In genomic region chr6:157928428-157928827, GRCh38 we compare ENCODE assay signal across 21 cellular contexts. TPM values are rescaled to one million over a fixed set of nuclear protein-coding genes. Genes with fewer than 3 reads are reported as not detected.
A peak's percentile ranks its signal among the peaks of the same experiment; 100 is the strongest.
DNase-seq lines count a peak whose midpoint lies in the region; ATAC-seq and TF ChIP-seq lines count a peak whose summit lies in the region.
"Had no signal": no experiment of that assay in that cellular context is flagged by ENCODE, and none has a peak within 500 bp of the region (broad histone marks: within the 10 kb centered on the region; RNA-seq: fewer than 3 reads in every experiment).

No MANE protein-coding gene starts in this region.

- CTCF ChIA-PET in activated CD4-positive, alpha-beta memory T cell treated with anti-CD3 and anti-CD28 coated beads for 36 hours (lab: Charles Lee), result no interaction called here

- H3K4me1 Mint-ChIP-seq in endothelial cell (ENCODE audit: unreplicated experiment), result peaks cover 22% of the 10 kb centered on the region
- H3K4me1 Mint-ChIP-seq in stimulated activated naive B cell treated with anti-CD40 and anti-IgM and Interleukin-4, amounts not matched to agents 10 μg/mL and 1 μg/mL and 100 μg/mL, for 72 hours, result peaks cover 0 to 2% of the 10 kb centered on the region in 2 donors
- no peaks in the 10 kb centered on the region for H3K4me1 Mint-ChIP-seq in activated CD4-positive, alpha-beta memory T cell treated with anti-CD3 and anti-CD28 coated beads for 36 hours (ENCODE audit: low read depth)
- H3K4me1 Mint-ChIP-seq: brain had no signal

- H3K27me3 Mint-ChIP-seq in endothelial cell (ENCODE audit: unreplicated experiment), result peaks cover 1% of the 10 kb centered on the region
- H3K27me3 Mint-ChIP-seq in stimulated activated naive B cell treated with anti-CD40 and anti-IgM and Interleukin-4, amounts not matched to agents 10 μg/mL and 1 μg/mL and 100 μg/mL, for 72 hours, result no peaks in the 10 kb centered on the region
- no peaks in the 10 kb centered on the region for H3K27me3 Mint-ChIP-seq in activated CD4-positive, alpha-beta memory T cell treated with anti-CD3 and anti-CD28 coated beads for 36 hours
- H3K27me3 Mint-ChIP-seq: activated CD8-positive, alpha-beta T cell treated with anti-CD3 and anti-CD28 coated beads for 36 hours; brain; T-helper 17 cell had no signal

- peak; percentile 38 to 45 for ATAC-seq in stimulated activated naive B cell treated with anti-CD40 and anti-IgM and Interleukin-4, amounts not matched to agents 10 μg/mL and 1 μg/mL and 100 μg/mL, for 72 hours (replicated peaks)
- ATAC-seq: activated CD8-positive, alpha-beta T cell treated with anti-CD3 and anti-CD28 coated beads for 36 hours; Right ventricle myocardium inferior; stimulated activated naive CD8-positive, alpha-beta T cell treated with anti-CD3 and anti-CD28 coated beads, Interleukin-15, Interleukin-2, amounts not matched to agents 100 U/mL and 50 U/mL, for 24 hours; T-helper 17 cell had no signal

- no peak for TF ChIP-seq CTCF in endothelial cell (IDR thresholded peaks at IDR 0.05; ENCODE audit: unreplicated experiment)

- no peaks in the 10 kb centered on the region for H3K9me3 Mint-ChIP-seq in endothelial cell (ENCODE audit: unreplicated experiment)
- H3K9me3 Mint-ChIP-seq in stimulated activated naive B cell treated with anti-CD40 and anti-IgM and Interleukin-4, amounts not matched to agents 10 μg/mL and 1 μg/mL and 100 μg/mL, for 72 hours, result no peaks in the 10 kb centered on the region
- H3K9me3 Mint-ChIP-seq in activated CD4-positive, alpha-beta memory T cell treated with anti-CD3 and anti-CD28 coated beads for 36 hours, result no peaks in the 10 kb centered on the region
- H3K9me3 Mint-ChIP-seq: activated CD8-positive, alpha-beta T cell treated with anti-CD3 and anti-CD28 coated beads for 36 hours; activated T-helper 1 cell treated with anti-CD3 and anti-CD28 coated beads, Interleukin-12 subunit alpha, Interleukin-12 subunit beta, Interleukin-2, Interleukin-4 antibody, amounts not matched to agents 30 ng/mL and 10 ng/mL and 1 ng/mL, durations not matched to agents 14 hours and 24 hours and 36 hours; brain had no signal

- peak overlapping the region; percentile 88 for H3K27ac Mint-ChIP-seq in endothelial cell (ENCODE audit: unreplicated experiment)
- H3K27ac Mint-ChIP-seq in stimulated activated naive B cell treated with anti-CD40 and anti-IgM and Interleukin-4, amounts not matched to agents 10 μg/mL and 1 μg/mL and 100 μg/mL, for 72 hours, result no peak overlapping the region
- no peak overlapping the region for H3K27ac Mint-ChIP-seq in activated CD4-positive, alpha-beta memory T cell treated with anti-CD3 and anti-CD28 coated beads for 36 hours
- H3K27ac Mint-ChIP-seq: activated CD8-positive, alpha-beta T cell treated with anti-CD3 and anti-CD28 coated beads for 36 hours; activated T-helper 1 cell treated with anti-CD3 and anti-CD28 coated beads, Interleukin-12 subunit alpha, Interleukin-12 subunit beta, Interleukin-2, Interleukin-4 antibody, amounts not matched to agents 30 ng/mL and 10 ng/mL and 1 ng/mL, durations not matched to agents 14 hours and 24 hours and 36 hours; brain; T-helper 17 cell had no signal

- no peak overlapping the region for H3K4me3 Mint-ChIP-seq in endothelial cell (ENCODE audit: unreplicated experiment)
- H3K4me3 Mint-ChIP-seq in stimulated activated naive B cell treated with anti-CD40 and anti-IgM and Interleukin-4, amounts not matched to agents 10 μg/mL and 1 μg/mL and 100 μg/mL, for 72 hours, result no peak overlapping the region
- no peak overlapping the region for H3K4me3 Mint-ChIP-seq in activated CD4-positive, alpha-beta memory T cell treated with anti-CD3 and anti-CD28 coated beads for 36 hours
- H3K4me3 Mint-ChIP-seq: activated CD8-positive, alpha-beta T cell treated with anti-CD3 and anti-CD28 coated beads for 36 hours; activated T-helper 1 cell treated with anti-CD3 and anti-CD28 coated beads, Interleukin-12 subunit alpha, Interleukin-12 subunit beta, Interleukin-2, Interleukin-4 antibody, amounts not matched to agents 30 ng/mL and 10 ng/mL and 1 ng/mL, durations not matched to agents 14 hours and 24 hours and 36 hours; brain; T-helper 17 cell had no signal

- peaks cover 52% of the 10 kb centered on the region for H3K36me3 Mint-ChIP-seq in endothelial cell (ENCODE audit: low read depth, unreplicated experiment)
- H3K36me3 Mint-ChIP-seq in stimulated activated naive B cell treated with anti-CD40 and anti-IgM and Interleukin-4, amounts not matched to agents 10 μg/mL and 1 μg/mL and 100 μg/mL, for 72 hours, result peaks cover 35 to 60% of the 10 kb centered on the region in 2 donors
- H3K36me3 Mint-ChIP-seq in activated CD4-positive, alpha-beta memory T cell treated with anti-CD3 and anti-CD28 coated beads for 36 hours, result peaks cover 48% of the 10 kb centered on the region

- intact Hi-C loops in activated CD4-positive, alpha-beta memory T cell treated with anti-CD3 and anti-CD28 coated beads for 36 hours (cut with micrococcal nuclease), result no loop called here

- DNase-seq in CMK (ENCODE audit: low read depth) (peak; percentile 66), UCSD-AML1 (lab: John Stamatoyannopoulos, UW; ENCODE audit: unreplicated experiment) (peak; percentile 78), endothelial cell (ENCODE audit: low spot score) (no peak), ecto neural progenitor cell (ENCODE audit: low spot score) (no peak)
- no peak for DNase-seq in stimulated activated naive B cell treated with anti-CD40 and anti-IgM and Interleukin-4, amounts not matched to agents 10 μg/mL and 1 μg/mL and 100 μg/mL, for 72 hours
- no peak for DNase-seq in activated naive CD4-positive, alpha-beta T cell (lab: John Stamatoyannopoulos, UW)
- DNase-seq in activated CD4-positive, alpha-beta memory T cell treated with anti-CD3 and anti-CD28 coated beads for 36 hours, result no peak
- DNase-seq: activated CD8-positive, alpha-beta memory T cell treated with anti-CD3 and anti-CD28 coated beads, Interleukin-2, amount 50 U/mL, for 48 hours; activated CD8-positive, alpha-beta T cell treated with anti-CD3 and anti-CD28 coated beads for 36 hours; activated naive CD4-positive, alpha-beta T cell treated with anti-CD3 and anti-CD28 coated beads, Interleukin-2, amount 50 U/mL, for 16 hours; DMS79; NCI-H2029; NCI-H226; SK-N-SH; stimulated activated CD4-positive, alpha-beta T cell treated with anti-CD3 and anti-CD28 coated beads, Interleukin-1b, Interleukin-23, amount 100 ng/mL, for 48 hours; stimulated activated naive CD8-positive, alpha-beta T cell treated with anti-CD3 and anti-CD28 coated beads, Interleukin-15, Interleukin-2, amounts not matched to agents 100 U/mL and 50 U/mL, for 24 hours; T-helper 17 cell; uterus had no signal

- POLR2A ChIA-PET in activated CD4-positive, alpha-beta memory T cell treated with anti-CD3 and anti-CD28 coated beads for 36 hours (lab: Charles Lee), result no interaction called here

RNA-seq across cellular contexts. Expression of gene SYNJ2, which starts 53.2 kb away (rescaled TPM):
- 33.7 TPM for total RNA-seq in endothelial cell (ENCODE audit: unreplicated experiment)
- 10 to 100 TPM; 32.2 to 32.3 TPM for total RNA-seq in activated CD4-positive, alpha-beta memory T cell treated with anti-CD3 and anti-CD28 coated beads for 36 hours

Comparison
In these comparisons a context has a peak if more than half of its experiments do, and no peak if none do; other contexts are left out.
1. DNase-seq: peak in CMK (single experiment) and UCSD-AML1 (single experiment); none in endothelial cell (single experiment), stimulated activated naive B cell treated with anti-CD40 and anti-IgM and Interleukin-4, amounts not matched to agents 10 μg/mL and 1 μg/mL and 100 μg/mL, for 72 hours (single experiment), activated naive CD4-positive, alpha-beta T cell (0 of 4), activated CD4-positive, alpha-beta memory T cell treated with anti-CD3 and anti-CD28 coated beads for 36 hours (single experiment) and ecto neural progenitor cell (single experiment).